In genomic region chr1:44500181-44501021, GRCh38 we compare ENCODE assay signal across 9 cellular contexts.
DNase-seq lines count a peak whose midpoint lies in the region; ATAC-seq and TF ChIP-seq lines count a peak whose summit lies in the region.
"Had no signal": no experiment of that assay in that cellular context is flagged by ENCODE, and none has a peak within 500 bp of the region (broad histone marks: within the 10 kb centered on the region; RNA-seq: fewer than 3 reads in every experiment).

No MANE protein-coding gene starts in this region.

- peak; percentile 50 for DNase-seq in D341Med (ENCODE audit: low spot score)
- peak; percentile 94 for DNase-seq in NCI-H82 (lab: John Stamatoyannopoulos, UW)
- DNase-seq in fibroblast of villous mesenchyme (ENCODE audit: low read depth) = peak; percentile 41
- DNase-seq in neural crest cell (ENCODE audit: low read depth, low spot score) = peak; percentile 51
- no peak for DNase-seq in NCI-H2081 (lab: John Stamatoyannopoulos, UW)
- DNase-seq in dedifferentiated amniotic fluid mesenchymal stem cell (ENCODE audit: extremely low spot score) = no peak
- no peak for DNase-seq in colonic mucosa
- DNase-seq: stimulated activated CD4-positive, alpha-beta T cell treated with anti-CD3 and anti-CD28 coated beads, Interleukin-4, amount 100 ng/mL, for 1 hour had no signal

- H3K4me3 ChIP-seq in fibroblast of villous mesenchyme (ENCODE audit: low read depth, low read length) = no peak overlapping the region
- H3K4me3 ChIP-seq in colonic mucosa = no peak overlapping the region

- TF ChIP-seq CTCF in fibroblast of villous mesenchyme (IDR thresholded peaks at IDR 0.05; ENCODE audit: insufficient read depth, low read depth, low read length) (peak; percentile 61), neural crest cell (conservative IDR thresholded peaks at IDR 0.05) (peak; percentile 31), colonic mucosa (IDR thresholded peaks at IDR 0.05) (no peak)

- no peaks in the 10 kb centered on the region for H3K4me1 ChIP-seq in colonic mucosa

- no peak for ATAC-seq in HG02588 (IDR thresholded peaks at IDR 0.05; ENCODE audit: unreplicated experiment)

- H3K27ac ChIP-seq in colonic mucosa = no peak overlapping the region

- no peak overlapping the region for H3K27ac Mint-ChIP-seq in neural crest cell (ENCODE audit: unreplicated experiment)

- H3K27me3 ChIP-seq in colonic mucosa = no peaks in the 10 kb centered on the region

- peaks cover 31% of the 10 kb centered on the region for H3K27me3 Mint-ChIP-seq in neural crest cell (ENCODE audit: low read depth)

- H3K9me3 ChIP-seq in colonic mucosa = no peaks in the 10 kb centered on the region

- intact Hi-C loops in colonic mucosa (cut with DNase I) = no loop called here

- H3K4me1 Mint-ChIP-seq in neural crest cell = peaks cover 28% of the 10 kb centered on the region

- H3K36me3 ChIP-seq in colonic mucosa = no peaks in the 10 kb centered on the region

- no peaks in the 10 kb centered on the region for H3K36me3 Mint-ChIP-seq in neural crest cell (ENCODE audit: low read depth)

- no peak overlapping the region for H3K4me3 Mint-ChIP-seq in neural crest cell

- H3K9me3 Mint-ChIP-seq in neural crest cell = no peaks in the 10 kb centered on the region

- no peak overlapping the region for H3K9ac ChIP-seq in colonic mucosa (ENCODE audit: low read depth in 2 of 2, low read length in 2 of 2)

Comparison
In these comparisons a context has a peak if more than half of its experiments do, and no peak if none do; other contexts are left out.
1. DNase-seq: peak in D341Med (single experiment), NCI-H82 (single experiment), fibroblast of villous mesenchyme (single experiment) and neural crest cell (single experiment); none in NCI-H2081 (0 of 2), dedifferentiated amniotic fluid mesenchymal stem cell (single experiment) and colonic mucosa (single experiment).